ENCODE assay signal across 8 cellular contexts in the genomic region with DNA sequence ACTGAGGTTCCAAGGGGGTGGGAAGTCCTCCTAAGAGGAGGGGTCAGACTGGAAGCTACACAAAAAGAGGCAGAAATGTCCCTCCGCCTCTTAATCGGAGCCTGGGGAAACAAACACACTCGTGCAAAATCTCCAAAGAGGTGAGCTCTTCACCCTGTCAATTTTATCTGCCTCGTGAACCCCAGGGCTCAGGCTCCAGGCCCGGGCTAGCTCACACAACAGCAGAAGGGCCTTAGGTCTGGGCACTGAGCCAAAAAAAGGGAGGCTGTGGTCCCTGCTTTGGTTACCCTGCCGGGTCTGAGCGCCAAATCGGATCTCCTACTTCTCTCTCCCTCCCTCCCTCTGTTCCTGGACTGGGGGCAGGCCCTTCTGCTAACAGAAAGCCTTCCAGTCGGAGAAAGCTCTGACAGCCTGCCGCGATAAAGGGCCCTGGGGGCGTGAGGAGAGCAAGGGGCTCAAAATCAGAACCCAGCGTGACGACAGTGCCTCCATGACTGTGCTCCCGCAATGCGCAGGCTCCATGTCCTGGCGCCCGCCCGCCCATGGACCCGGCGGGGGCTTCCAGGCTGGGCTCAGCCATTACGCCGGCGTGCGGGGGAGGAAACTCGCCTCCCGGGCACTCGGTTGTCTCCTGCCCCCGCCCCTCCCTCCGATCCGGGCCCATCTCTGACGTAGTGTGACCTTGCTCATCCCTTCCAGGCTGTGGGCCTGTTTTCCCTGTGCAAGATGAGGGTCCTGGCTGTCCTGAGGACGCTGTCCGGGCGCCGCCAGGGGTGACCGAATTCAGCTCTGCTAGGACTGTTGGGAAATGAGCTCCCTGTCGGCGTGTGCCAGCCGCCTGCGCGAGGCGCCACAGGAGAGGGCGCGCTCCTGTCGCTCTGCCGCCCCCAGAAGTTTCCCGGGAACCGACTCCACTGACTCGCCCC. TPM values are rescaled to one million over a fixed set of nuclear protein-coding genes. Genes with fewer than 3 reads are reported as not detected.
DNase-seq lines count a peak whose midpoint lies in the region; ATAC-seq and TF ChIP-seq lines count a peak whose summit lies in the region.

No MANE protein-coding gene starts in this region.

- no peaks in the 10 kb centered on the region for H4K20me1 ChIP-seq in OCI-LY3 (ENCODE audit: insufficient read depth, low read length)

- H3K36me3 ChIP-seq in OCI-LY3 (replicated peaks; ENCODE audit: low read depth, low read length) (no peaks in the 10 kb centered on the region), mucosa of descending colon (ENCODE audit: low read depth) (no peaks in the 10 kb centered on the region)

- in situ Hi-C loops in Caki2 (cut with HindIII; ENCODE audit: low pct_unique_long_range_greater_than_20kb, low sequenced_read_pairs): no loop called here

- H3K4me3 ChIP-seq in OCI-LY3 (ENCODE audit: low read length) (peak overlapping the region; percentile 96), epithelial cell of esophagus (ENCODE audit: low read length) (peak overlapping the region; percentile 56), mucosa of descending colon (peak overlapping the region; percentile 32)

- H2AFZ ChIP-seq in OCI-LY3 (ENCODE audit: low read depth, low read length): peak overlapping the region; percentile 98

- no peaks in the 10 kb centered on the region for H3K79me2 ChIP-seq in OCI-LY3 (ENCODE audit: low read length)

- DNase-seq in Caki2 (ENCODE audit: low read depth) (peak; percentile 90), HuH-7.5 (ENCODE audit: low spot score) (peak; percentile 71), activated T-cell treated with anti-CD3 and anti-CD28 coated beads for 24 hours (ENCODE audit: low read depth) (peak; percentile 71), epithelial cell of esophagus (ENCODE audit: low read depth) (peak; percentile 73), mucosa of descending colon (peak; percentile 85 to 88 (median 88))
- DNase-seq in stimulated activated CD8-positive, alpha-beta memory T cell treated with anti-CD3 and anti-CD28 coated beads, Interleukin-2, amount 100 ng/mL, for 48 hours (ENCODE audit: low read depth in 2 of 2): peak; percentile 79 to 80

- H3K9ac ChIP-seq in OCI-LY3 (ENCODE audit: low read length): peak overlapping the region; percentile 91

- H3K4me1 ChIP-seq in OCI-LY3 (ENCODE audit: low read length) (peaks cover 9% of the 10 kb centered on the region), mucosa of descending colon (ENCODE audit: low read depth) (peaks cover 17% of the 10 kb centered on the region)

- intact Hi-C loops in mucosa of descending colon (cut with DNase I, micrococcal nuclease): no loop called here

- no peaks in the 10 kb centered on the region for H3K9me3 ChIP-seq in OCI-LY3 (ENCODE audit: insufficient read depth, low read length)
- H3K9me3 ChIP-seq in mucosa of descending colon: no peaks in the 10 kb centered on the region

- peak overlapping the region; percentile 20; the same call in 1 of the 2 replicates for H3K27ac ChIP-seq in OCI-LY3 (ENCODE audit: low read length)

- TF ChIP-seq CTCF in OCI-LY3 (IDR thresholded peaks at IDR 0.05; ENCODE audit: low read depth, low read length) (0 out of 2 replicates have a peak, but pooled peaks have one; percentile 12), epithelial cell of esophagus (IDR thresholded peaks at IDR 0.05; ENCODE audit: insufficient read depth, low read depth, low read length, missing control alignments) (peak; percentile 19), mucosa of descending colon (IDR thresholded peaks at IDR 0.05) (no peak)

- H3K4me2 ChIP-seq in OCI-LY3 (ENCODE audit: low read length): peak overlapping the region; percentile 87

- H3K27me3 ChIP-seq in OCI-LY3 (ENCODE audit: low read depth, low read length): no peaks in the 10 kb centered on the region

- ATAC-seq in GM21526 (IDR thresholded peaks at IDR 0.05; ENCODE audit: low FRiP score, unreplicated experiment): peak; percentile 27
- ATAC-seq in mucosa of descending colon: peak; percentile 66

RNA-seq across cellular contexts. Expression of a gene that starts 0.9 kb away (rescaled TPM):
- 5.2 TPM in 1 of 2 replicates, not detected in the other for total RNA-seq in Caki2 (2014; rRNA removed; shearing (Covaris generic); ENCODE audit: low replicate concordance)
- total RNA-seq in mucosa of descending colon: 10 to 100 TPM in 1 of 3 donors, 1 to 10 TPM in 2; 2.7 to 13.4 (median 3.6) TPM

RNA-seq across cellular contexts. Expression of a gene that starts 35.8 kb away (rescaled TPM):
- 1.4 TPM in 1 of 2 replicates, not detected in the other for total RNA-seq in Caki2 (2014; rRNA removed; shearing (Covaris generic); ENCODE audit: low replicate concordance)
- 10 to 100 TPM in 1 of 3 donors, 1 to 10 TPM in 2; 5.1 to 59.0 (median 5.6) TPM for total RNA-seq in mucosa of descending colon

Comparison
In these comparisons a context has a peak if more than half of its experiments do, and no peak if none do; other contexts are left out.
1. Peak in every context shown above with its lines: DNase-seq, ATAC-seq, H3K4me3 ChIP-seq and H3K27ac ChIP-seq.
2. H3K4me3 ChIP-seq: peak in every context shown above with its lines; median percentile 96 in OCI-LY3; 56 in epithelial cell of esophagus; 32 in mucosa of descending colon.